In the genomic region with DNA sequence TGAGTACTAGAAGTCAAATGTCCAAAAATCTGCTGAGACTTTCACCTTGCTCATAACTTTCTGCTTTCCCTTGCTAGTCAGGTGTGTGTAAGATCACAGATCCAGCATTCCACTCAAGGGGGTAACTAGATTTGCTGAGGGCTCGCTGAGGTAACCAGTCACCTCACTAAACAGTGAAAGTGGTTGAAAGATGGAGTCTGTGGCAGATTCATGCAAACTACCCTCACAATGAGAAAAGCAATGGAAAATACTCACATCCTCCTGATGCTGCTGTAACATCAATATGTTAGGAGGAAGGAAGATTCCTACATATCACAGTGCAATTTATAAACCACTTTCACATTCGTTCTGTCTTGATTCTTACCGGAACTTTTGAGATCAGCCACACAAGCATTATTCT, we compare ENCODE assay signal across 8 cellular contexts.
DNase-seq lines count a peak whose midpoint lies in the region; ATAC-seq lines count a peak whose summit lies in the region.

No MANE protein-coding gene starts in this region.

- CTCF ChIA-PET in activated CD4-positive, alpha-beta T cell treated with anti-CD3 and anti-CD28 coated beads for 36 hours (lab: Charles Lee): no interaction called here

- H3K4me1 Mint-ChIP-seq in activated CD4-positive, alpha-beta T cell treated with anti-CD3 and anti-CD28 coated beads for 36 hours: peaks cover 73% of the 10 kb centered on the region
- peaks cover 58% of the 10 kb centered on the region for H3K4me1 Mint-ChIP-seq in T-helper 1 cell treated with Interleukin-12 subunit alpha and Interleukin-12 subunit beta and Interleukin-4 antibody, amounts not matched to agents 30 μg/mL and 1 μg/mL, for 36 hours (ENCODE audit: low read depth)
- peaks cover 28 to 50% of the 10 kb centered on the region in 2 donors for H3K4me1 Mint-ChIP-seq in stimulated activated naive B cell treated with anti-CD40 and anti-IgM and Interleukin-4, amounts not matched to agents 10 μg/mL and 1 μg/mL and 100 μg/mL, for 72 hours

- H3K27ac Mint-ChIP-seq in activated CD4-positive, alpha-beta T cell treated with anti-CD3 and anti-CD28 coated beads for 36 hours: peak overlapping the region; percentile 86
- H3K27ac Mint-ChIP-seq in T-helper 1 cell treated with Interleukin-12 subunit alpha and Interleukin-12 subunit beta and Interleukin-4 antibody, amounts not matched to agents 30 μg/mL and 1 μg/mL, for 36 hours: peak overlapping the region; percentile 92
- H3K27ac Mint-ChIP-seq in stimulated activated naive B cell treated with anti-CD40 and anti-IgM and Interleukin-4, amounts not matched to agents 10 μg/mL and 1 μg/mL and 100 μg/mL, for 72 hours: peak overlapping the region; percentile 95

- H3K79me1 ChIP-seq in mesenchymal stem cell (replicated peaks; ENCODE audit: low read length, poor library complexity, severe bottlenecking): no peaks in the 10 kb centered on the region

- no peaks in the 10 kb centered on the region for H3K27me3 ChIP-seq in mesenchymal stem cell (ENCODE audit: control insufficient read depth in 1 of 2, insufficient read depth in 1 of 2, low read length in 2 of 2)

- H2AFZ ChIP-seq in mesenchymal stem cell (ENCODE audit: low read depth, low read length): no peak overlapping the region

- no peak overlapping the region for H3K14ac ChIP-seq in mesenchymal stem cell (ENCODE audit: low read length in 2 of 2)

- H3K4ac ChIP-seq in mesenchymal stem cell (ENCODE audit: low read depth in 1 of 2, low read length in 2 of 2): no peak overlapping the region

- no peak overlapping the region for H3K4me2 ChIP-seq in mesenchymal stem cell (ENCODE audit: low read length, poor library complexity, severe bottlenecking)

- peaks cover 7% of the 10 kb centered on the region for H3K9me3 Mint-ChIP-seq in activated CD4-positive, alpha-beta T cell treated with anti-CD3 and anti-CD28 coated beads for 36 hours (ENCODE audit: low read depth)
- H3K9me3 Mint-ChIP-seq in T-helper 1 cell treated with Interleukin-12 subunit alpha and Interleukin-12 subunit beta and Interleukin-4 antibody, amounts not matched to agents 30 μg/mL and 1 μg/mL, for 36 hours: peaks cover 13% of the 10 kb centered on the region
- H3K9me3 Mint-ChIP-seq in stimulated activated naive B cell treated with anti-CD40 and anti-IgM and Interleukin-4, amounts not matched to agents 10 μg/mL and 1 μg/mL and 100 μg/mL, for 72 hours: peaks cover 0 to 2% of the 10 kb centered on the region in 2 donors

- WGBS in mesenchymal stem cell: 88% methylated on average over 2 of the region's 3 CpGs

- H3K18ac ChIP-seq in mesenchymal stem cell (ENCODE audit: low read depth in 1 of 2, low read length in 2 of 2): no peak overlapping the region

- no peak overlapping the region for H4K91ac ChIP-seq in mesenchymal stem cell (ENCODE audit: low read length)

- peak; percentile 45 for ATAC-seq in activated CD4-positive, alpha-beta T cell treated with anti-CD3 and anti-CD28 coated beads for 36 hours
- peak; percentile 36 for ATAC-seq in HG02884 (IDR thresholded peaks at IDR 0.05; ENCODE audit: unreplicated experiment)
- peak; percentile 71 to 72 for ATAC-seq in stimulated activated naive B cell treated with anti-CD40 and anti-IgM and Interleukin-4, amounts not matched to agents 10 μg/mL and 1 μg/mL and 100 μg/mL, for 72 hours (replicated peaks)

- POLR2A ChIA-PET in activated CD4-positive, alpha-beta T cell treated with anti-CD3 and anti-CD28 coated beads for 36 hours (lab: Charles Lee): no interaction called here

- no peak overlapping the region for H2BK12ac ChIP-seq in mesenchymal stem cell (ENCODE audit: low read length in 2 of 2)

- no peak overlapping the region for H2AK5ac ChIP-seq in mesenchymal stem cell (ENCODE audit: low read length, severe bottlenecking)

- H2BK15ac ChIP-seq in mesenchymal stem cell (ENCODE audit: low read depth, poor library complexity, severe bottlenecking): no peak overlapping the region

- H2BK120ac ChIP-seq in mesenchymal stem cell (ENCODE audit: low read depth, low read length): no peak overlapping the region

- peaks cover 1% of the 10 kb centered on the region for H3K4me1 ChIP-seq in mesenchymal stem cell (ENCODE audit: control insufficient read depth, insufficient read depth, low read depth, low read length)

- no peak overlapping the region for H2BK5ac ChIP-seq in mesenchymal stem cell (ENCODE audit: low read depth, low read length, poor library complexity, severe bottlenecking)

- intact Hi-C loops in activated CD4-positive, alpha-beta T cell treated with anti-CD3 and anti-CD28 coated beads for 36 hours (cut with DNase I, micrococcal nuclease): loop anchor here (1.0 to 5.0 kb wide), 17 partner anchors 49 to 1033 kb away; partner anchors contain the start of genes BCL6 (in 2 of the 2) and LPP (in 1 of the 2)

- H3K4me3 Mint-ChIP-seq in activated CD4-positive, alpha-beta T cell treated with anti-CD3 and anti-CD28 coated beads for 36 hours: peak overlapping the region; percentile 59
- peak overlapping the region; percentile 79 for H3K4me3 Mint-ChIP-seq in T-helper 1 cell treated with Interleukin-12 subunit alpha and Interleukin-12 subunit beta and Interleukin-4 antibody, amounts not matched to agents 30 μg/mL and 1 μg/mL, for 36 hours
- peak overlapping the region; percentile 71 to 75 for H3K4me3 Mint-ChIP-seq in stimulated activated naive B cell treated with anti-CD40 and anti-IgM and Interleukin-4, amounts not matched to agents 10 μg/mL and 1 μg/mL and 100 μg/mL, for 72 hours

- peak; percentile 53 for DNase-seq in activated CD4-positive, alpha-beta T cell treated with anti-CD3 and anti-CD28 coated beads for 36 hours
- DNase-seq in activated CD4-positive, alpha-beta T cell treated with anti-CD3 and anti-CD28 coated beads for 1 hour: no peak
- peak; percentile 25 for DNase-seq in stimulated activated naive B cell treated with anti-CD40 and anti-IgM and Interleukin-4, amounts not matched to agents 10 μg/mL and 1 μg/mL and 100 μg/mL, for 72 hours
- DNase-seq in AG08395 (ENCODE audit: low spot score) (no peak), mesenchymal stem cell (no peak), UCSD-AML1 (lab: John Stamatoyannopoulos, UW; ENCODE audit: unreplicated experiment) (no peak)

- H3K36me3 Mint-ChIP-seq in activated CD4-positive, alpha-beta T cell treated with anti-CD3 and anti-CD28 coated beads for 36 hours (ENCODE audit: low read depth): peaks cover 5% of the 10 kb centered on the region
- H3K36me3 Mint-ChIP-seq in T-helper 1 cell treated with Interleukin-12 subunit alpha and Interleukin-12 subunit beta and Interleukin-4 antibody, amounts not matched to agents 30 μg/mL and 1 μg/mL, for 36 hours (ENCODE audit: low read depth): peaks cover 8% of the 10 kb centered on the region
- no peaks in the 10 kb centered on the region for H3K36me3 Mint-ChIP-seq in stimulated activated naive B cell treated with anti-CD40 and anti-IgM and Interleukin-4, amounts not matched to agents 10 μg/mL and 1 μg/mL and 100 μg/mL, for 72 hours

- no peaks in the 10 kb centered on the region for H3K36me3 ChIP-seq in mesenchymal stem cell (ENCODE audit: control insufficient read depth in 1 of 2, insufficient read depth in 2 of 2, low read depth in 1 of 2, low read length in 2 of 2)

- H4K8ac ChIP-seq in mesenchymal stem cell (ENCODE audit: low read length): no peak overlapping the region

- H3K9ac ChIP-seq in mesenchymal stem cell (ENCODE audit: low read length): no peak overlapping the region

- H3K27ac ChIP-seq in mesenchymal stem cell (ENCODE audit: low read length, poor library complexity, severe bottlenecking): no peak overlapping the region

- no peak overlapping the region for H3K4me3 ChIP-seq in mesenchymal stem cell (ENCODE audit: insufficient read depth in 1 of 2, low read depth in 1 of 2, low read length in 2 of 2)

- H3K27me3 Mint-ChIP-seq in activated CD4-positive, alpha-beta T cell treated with anti-CD3 and anti-CD28 coated beads for 36 hours: peaks cover 2% of the 10 kb centered on the region
- H3K27me3 Mint-ChIP-seq in T-helper 1 cell treated with Interleukin-12 subunit alpha and Interleukin-12 subunit beta and Interleukin-4 antibody, amounts not matched to agents 30 μg/mL and 1 μg/mL, for 36 hours (ENCODE audit: low read depth): peaks cover 10% of the 10 kb centered on the region
- H3K27me3 Mint-ChIP-seq in stimulated activated naive B cell treated with anti-CD40 and anti-IgM and Interleukin-4, amounts not matched to agents 10 μg/mL and 1 μg/mL and 100 μg/mL, for 72 hours: peaks cover 0 to 9% of the 10 kb centered on the region in 2 donors

- no peak overlapping the region for H3K23ac ChIP-seq in mesenchymal stem cell (ENCODE audit: low read length in 2 of 2)

- peaks cover 8% of the 10 kb centered on the region for H3K9me3 ChIP-seq in mesenchymal stem cell (ENCODE audit: control insufficient read depth, low read length)

Comparison
In these comparisons a context has a peak if more than half of its experiments do, and no peak if none do; other contexts are left out.
1. DNase-seq: peak in activated CD4-positive, alpha-beta T cell treated with anti-CD3 and anti-CD28 coated beads for 36 hours (single experiment) and stimulated activated naive B cell treated with anti-CD40 and anti-IgM and Interleukin-4, amounts not matched to agents 10 μg/mL and 1 μg/mL and 100 μg/mL, for 72 hours (single experiment); none in activated CD4-positive, alpha-beta T cell treated with anti-CD3 and anti-CD28 coated beads for 1 hour (single experiment), AG08395 (single experiment), mesenchymal stem cell (single experiment) and UCSD-AML1 (single experiment).
2. Peak in every context shown above with its lines, with median percentiles within 50 percentile points of each other: ATAC-seq, H3K27ac Mint-ChIP-seq and H3K4me3 Mint-ChIP-seq.